10 cellular contexts compared by ENCODE assay signal in genomic region chr4:99856166-99856565, GRCh38. TPM values are rescaled to one million over a fixed set of nuclear protein-coding genes. Genes with fewer than 3 reads are reported as not detected.
DNase-seq lines count a peak whose midpoint lies in the region; ATAC-seq and TF ChIP-seq lines count a peak whose summit lies in the region.
"Had no signal": no experiment of that assay in that cellular context is flagged by ENCODE, and none has a peak within 500 bp of the region (broad histone marks: within the 10 kb centered on the region; RNA-seq: fewer than 3 reads in every experiment).

No MANE protein-coding gene starts in this region.

- H3F3A ChIP-seq in PC-3 (ENCODE audit: low read length, unreplicated experiment), result no peaks in the 10 kb centered on the region

- DNase-seq in activated CD4-positive, alpha-beta T cell treated with anti-CD3 and anti-CD28 coated beads for 4 hours, result peak; percentile 14 to 21
- DNase-seq in activated CD4-positive, alpha-beta T cell treated with anti-CD3 and anti-CD28 coated beads, Interleukin-2, amount 50 U/mL, for 1 hour, result no peak
- DNase-seq in PC-3, result peak; percentile 48
- peak; percentile 85 for DNase-seq in epithelial cell of esophagus (ENCODE audit: low read depth)
- no peak for DNase-seq in progenitor cell of endocrine pancreas (ENCODE audit: low spot score, unreplicated experiment)
- DNase-seq in caudate nucleus (lab: John Stamatoyannopoulos, UW), result no peak

- no peak overlapping the region for H2AFZ ChIP-seq in PC-3 (ENCODE audit: low read length)
- H2AFZ ChIP-seq: parathyroid adenoma had no signal

- no peaks in the 10 kb centered on the region for H3K36me3 Mint-ChIP-seq in progenitor cell of endocrine pancreas (ENCODE audit: insufficient read depth)

- no peak overlapping the region for H3K9ac ChIP-seq in PC-3 (ENCODE audit: low read length)
- H3K9ac ChIP-seq in skeletal muscle tissue (ENCODE audit: low read depth in 1 of 3, low read length in 3 of 3), result no peak overlapping the region
- H3K9ac ChIP-seq: parathyroid adenoma had no signal

- H3K9me3 ChIP-seq in PC-3 (ENCODE audit: low read length) (no peaks in the 10 kb centered on the region), skeletal muscle tissue (ENCODE audit: control insufficient read depth in 3 of 3, low read length in 3 of 3) (no peaks in the 10 kb centered on the region)

- CTCF ChIA-PET in PC-3 (lab: Charles Lee), result no interaction called here

- no TSS peak for BruUV-seq in PC-3 (replicated peaks; lab: Mats Ljungman, UMichigan)

- peaks cover 4% of the 10 kb centered on the region for H3K9me3 Mint-ChIP-seq in progenitor cell of endocrine pancreas (ENCODE audit: low read depth)

- intact Hi-C loops in PC-3 (cut with micrococcal nuclease), result no loop called here

- POLR2A ChIA-PET in PC-3 (lab: Charles Lee; ENCODE audit: unreplicated experiment), result no interaction called here

- no peaks in the 10 kb centered on the region for H3K9me2 ChIP-seq in PC-3 (replicated peaks; ENCODE audit: low read length)

- ATAC-seq in PC-3 (peak; percentile 48), GM21381 (IDR thresholded peaks at IDR 0.05; ENCODE audit: unreplicated experiment) (no peak)

- no peak overlapping the region for H3K27ac Mint-ChIP-seq in progenitor cell of endocrine pancreas

- H3K27me3 ChIP-seq in PC-3 (ENCODE audit: low read length) (no peaks in the 10 kb centered on the region), skeletal muscle tissue (ENCODE audit: control insufficient read depth in 3 of 3, insufficient read depth in 3 of 3, low read length in 3 of 3) (peaks cover 0 to 2% (median 0%) of the 10 kb centered on the region in 3 donors)

- H3K4me1 ChIP-seq in PC-3 (ENCODE audit: insufficient read depth, low read length) (peaks cover 11% of the 10 kb centered on the region), skeletal muscle tissue (ENCODE audit: control insufficient read depth in 3 of 3, insufficient read depth in 3 of 3, low read length in 3 of 3) (no peaks in the 10 kb centered on the region)
- H3K4me1 ChIP-seq: parathyroid adenoma had no signal

- no peaks in the 10 kb centered on the region for H3K79me2 ChIP-seq in PC-3 (ENCODE audit: low read length)
- H3K79me2 ChIP-seq: parathyroid adenoma had no signal

- H3K27ac ChIP-seq in PC-3 (ENCODE audit: low read length) (no peak overlapping the region), skeletal muscle tissue (ENCODE audit: low read depth, low read length) (peak overlapping the region; percentile 2), caudate nucleus (ENCODE audit: low read depth, low read length) (no peak overlapping the region)
- H3K27ac ChIP-seq: parathyroid adenoma had no signal

- H3K36me3 ChIP-seq in PC-3 (ENCODE audit: low read depth, low read length) (no peaks in the 10 kb centered on the region), skeletal muscle tissue (ENCODE audit: control insufficient read depth in 3 of 3, insufficient read depth in 3 of 3, low read length in 3 of 3) (no peaks in the 10 kb centered on the region)

- TF ChIP-seq CTCF in PC-3 (conservative IDR thresholded peaks at IDR 0.05; ENCODE audit: low read depth, low read length), result no peak
- TF ChIP-seq CTCF in epithelial cell of esophagus (IDR thresholded peaks at IDR 0.05; ENCODE audit: insufficient read depth, low read depth, low read length, missing control alignments), result no peak
- TF ChIP-seq CTCF in progenitor cell of endocrine pancreas (IDR thresholded peaks at IDR 0.05; ENCODE audit: unreplicated experiment), result no peak

- H3K4me3 Mint-ChIP-seq in progenitor cell of endocrine pancreas (ENCODE audit: low read depth), result no peak overlapping the region

- peaks cover 9% of the 10 kb centered on the region for H3K4me1 Mint-ChIP-seq in progenitor cell of endocrine pancreas (ENCODE audit: low read depth)

- H3K4me3 ChIP-seq in PC-3 (ENCODE audit: low read length), result no peak overlapping the region
- H3K4me3 ChIP-seq in epithelial cell of esophagus (ENCODE audit: low read length), result no peak overlapping the region
- H3K4me3 ChIP-seq in skeletal muscle tissue (ENCODE audit: low read length in 3 of 3), result no peak overlapping the region

- no peak overlapping the region for H3K4me2 ChIP-seq in PC-3 (ENCODE audit: low read length)

- no peaks in the 10 kb centered on the region for H3K27me3 Mint-ChIP-seq in progenitor cell of endocrine pancreas

- no peaks in the 10 kb centered on the region for H4K20me1 ChIP-seq in PC-3 (ENCODE audit: low read length)

RNA-seq across cellular contexts. Expression of gene LAMTOR3, which starts 38.1 kb away (rescaled TPM):
- 13.5 and 14.0 TPM in 2 replicates for total RNA-seq in PC-3 (2014; rRNA removed)
- 20.4 TPM for total RNA-seq in skeletal muscle tissue
- 58.0 and 58.2 TPM in 2 replicates for total RNA-seq in progenitor cell of endocrine pancreas

RNA-seq across cellular contexts. Expression of gene DAPP1, which starts 39.5 kb away (rescaled TPM):
- total RNA-seq in PC-3 (2014; rRNA removed), result 11.6 and 11.8 TPM in 2 replicates
- total RNA-seq in skeletal muscle tissue, result 1.6 TPM
- 0.12 TPM in 1 of 2 replicates, not detected in the other for total RNA-seq in progenitor cell of endocrine pancreas
- total RNA-seq: NCI-H460 had no signal

Comparison
In these comparisons a context has a peak if more than half of its experiments do, and no peak if none do; other contexts are left out.
1. DNase-seq: peak in activated CD4-positive, alpha-beta T cell treated with anti-CD3 and anti-CD28 coated beads for 4 hours (2 of 2), PC-3 (single experiment) and epithelial cell of esophagus (single experiment); none in activated CD4-positive, alpha-beta T cell treated with anti-CD3 and anti-CD28 coated beads, Interleukin-2, amount 50 U/mL, for 1 hour (single experiment), progenitor cell of endocrine pancreas (single experiment) and caudate nucleus (0 of 61).